Comparison of ENCODE assay signal across 17 cellular contexts in genomic region chrX:10781847-10782530, GRCh38.
"Had no signal": no experiment of that assay in that cellular context is flagged by ENCODE, and none has a peak within 500 bp of the region (broad histone marks: within the 10 kb centered on the region; RNA-seq: fewer than 3 reads in every experiment).

No MANE protein-coding gene starts in this region.

- H3K4me3 ChIP-seq: coronary artery, pancreas, stomach, testis, upper lobe of right lung had no signal

- H3K27me3 ChIP-seq: stomach, testis, upper lobe of right lung had no signal

- DNase-seq: activated CD4-positive, alpha-beta T cell treated with anti-CD3 and anti-CD28 coated beads, Interleukin-2, amount 10 ng/mL, durations not matched to agents 24 days and 14 days; activated CD4-positive, CD25-positive, alpha-beta regulatory T cell; activated CD8-positive, alpha-beta memory T cell treated with anti-CD3 and anti-CD28 coated beads for 24 hours; activated naive CD8-positive, alpha-beta T cell treated with anti-CD3 and anti-CD28 coated beads for 36 hours; amygdala; foreskin melanocyte; pancreas; stimulated activated CD4-positive, alpha-beta T cell treated with anti-CD3 and anti-CD28 coated beads, Interleukin-12 subunit alpha, Interleukin-12 subunit beta, amount 100 ng/mL, for 4 hours; stimulated activated CD4-positive, alpha-beta T cell treated with anti-CD3 and anti-CD28 coated beads, Interleukin-2, amount 100 ng/mL, for 24 hours; stomach; testis; upper lobe of right lung had no signal

- H3K4me1 ChIP-seq: pancreas, stomach, testis, upper lobe of right lung had no signal

- H3K27ac Mint-ChIP-seq: activated CD4-positive, alpha-beta T cell treated with anti-CD3 and anti-CD28 coated beads, Interleukin-2, amount 10 ng/mL, durations not matched to agents 24 days and 14 days; activated naive CD8-positive, alpha-beta T cell treated with anti-CD3 and anti-CD28 coated beads for 36 hours; activated T-helper 1 cell treated with anti-CD3 and anti-CD28 coated beads, Interleukin-12 subunit alpha, Interleukin-12 subunit beta, Interleukin-2, Interleukin-4 antibody, amounts not matched to agents 30 ng/mL and 10 ng/mL and 1 ng/mL, durations not matched to agents 14 hours and 24 hours and 36 hours; brain; T-helper 2 cell treated with Interferon-gamma antibody and Interleukin-4, amounts not matched to agents 5 μg/mL and 100 μg/mL, for 36 hours had no signal

- H3K4me3 Mint-ChIP-seq: activated CD4-positive, alpha-beta T cell treated with anti-CD3 and anti-CD28 coated beads, Interleukin-2, amount 10 ng/mL, durations not matched to agents 24 days and 14 days; activated naive CD8-positive, alpha-beta T cell treated with anti-CD3 and anti-CD28 coated beads for 36 hours; activated T-helper 1 cell treated with anti-CD3 and anti-CD28 coated beads, Interleukin-12 subunit alpha, Interleukin-12 subunit beta, Interleukin-2, Interleukin-4 antibody, amounts not matched to agents 30 ng/mL and 10 ng/mL and 1 ng/mL, durations not matched to agents 14 hours and 24 hours and 36 hours; brain; central memory CD8-positive, alpha-beta T cell; T-helper 2 cell treated with Interferon-gamma antibody and Interleukin-4, amounts not matched to agents 5 μg/mL and 100 μg/mL, for 36 hours had no signal

- H3K9me3 Mint-ChIP-seq: activated CD4-positive, alpha-beta T cell treated with anti-CD3 and anti-CD28 coated beads, Interleukin-2, amount 10 ng/mL, durations not matched to agents 24 days and 14 days; activated naive CD8-positive, alpha-beta T cell treated with anti-CD3 and anti-CD28 coated beads for 36 hours; activated T-helper 1 cell treated with anti-CD3 and anti-CD28 coated beads, Interleukin-12 subunit alpha, Interleukin-12 subunit beta, Interleukin-2, Interleukin-4 antibody, amounts not matched to agents 30 ng/mL and 10 ng/mL and 1 ng/mL, durations not matched to agents 14 hours and 24 hours and 36 hours; T-helper 2 cell treated with Interferon-gamma antibody and Interleukin-4, amounts not matched to agents 5 μg/mL and 100 μg/mL, for 36 hours had no signal

- H3K36me3 Mint-ChIP-seq: activated naive CD8-positive, alpha-beta T cell treated with anti-CD3 and anti-CD28 coated beads for 36 hours; brain had no signal

- H3K9me3 ChIP-seq: pancreas, stomach, testis, upper lobe of right lung had no signal

- H3K4me1 Mint-ChIP-seq: activated CD4-positive, alpha-beta T cell treated with anti-CD3 and anti-CD28 coated beads, Interleukin-2, amount 10 ng/mL, durations not matched to agents 24 days and 14 days; activated naive CD8-positive, alpha-beta T cell treated with anti-CD3 and anti-CD28 coated beads for 36 hours; brain; central memory CD8-positive, alpha-beta T cell had no signal

- H3K27me3 Mint-ChIP-seq: activated CD4-positive, alpha-beta T cell treated with anti-CD3 and anti-CD28 coated beads, Interleukin-2, amount 10 ng/mL, durations not matched to agents 24 days and 14 days; activated naive CD8-positive, alpha-beta T cell treated with anti-CD3 and anti-CD28 coated beads for 36 hours; brain; central memory CD8-positive, alpha-beta T cell had no signal

- H3K27ac ChIP-seq: coronary artery, pancreas, stomach, testis, upper lobe of right lung had no signal

- ATAC-seq: pancreas, upper lobe of right lung had no signal

- H3K36me3 ChIP-seq: pancreas, stomach, upper lobe of right lung had no signal
